ENCODE assay signal across 1 cellular context in the genomic region with DNA sequence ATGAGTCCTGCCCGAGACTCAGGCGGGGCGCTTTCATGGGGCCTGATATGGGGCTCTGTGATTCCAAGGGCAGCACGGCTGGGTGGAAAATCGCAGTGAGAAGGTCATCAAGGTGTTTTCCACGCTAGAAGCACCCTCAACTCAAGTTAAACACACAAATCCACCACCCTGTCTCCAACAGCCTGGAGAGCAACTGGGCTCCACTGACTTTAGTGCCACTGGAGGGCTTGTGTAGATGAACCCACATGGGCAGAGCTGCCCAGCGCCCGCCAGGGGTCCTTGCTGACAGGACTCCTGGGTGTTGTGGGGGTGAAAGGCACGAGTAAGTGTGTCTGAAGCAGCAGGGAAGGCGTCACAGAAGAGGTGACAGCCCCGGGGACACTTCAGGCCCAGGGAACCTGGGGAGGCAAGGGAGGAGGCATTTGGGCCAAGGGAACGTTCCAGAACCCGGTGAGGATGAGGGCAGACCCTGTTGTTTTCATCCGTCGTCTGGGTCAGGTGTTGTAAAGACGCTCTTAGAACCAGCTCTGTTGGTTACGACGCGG.
TF ChIP-seq lines count a peak whose summit lies in the region.

No MANE protein-coding gene starts in this region.

TF ChIP-seq in IMR-90, 13 proteins besides CTCF, POLR2A, EP300 and RAD21 (continued from another document):
- TF ChIP-seq, protein P1, sequence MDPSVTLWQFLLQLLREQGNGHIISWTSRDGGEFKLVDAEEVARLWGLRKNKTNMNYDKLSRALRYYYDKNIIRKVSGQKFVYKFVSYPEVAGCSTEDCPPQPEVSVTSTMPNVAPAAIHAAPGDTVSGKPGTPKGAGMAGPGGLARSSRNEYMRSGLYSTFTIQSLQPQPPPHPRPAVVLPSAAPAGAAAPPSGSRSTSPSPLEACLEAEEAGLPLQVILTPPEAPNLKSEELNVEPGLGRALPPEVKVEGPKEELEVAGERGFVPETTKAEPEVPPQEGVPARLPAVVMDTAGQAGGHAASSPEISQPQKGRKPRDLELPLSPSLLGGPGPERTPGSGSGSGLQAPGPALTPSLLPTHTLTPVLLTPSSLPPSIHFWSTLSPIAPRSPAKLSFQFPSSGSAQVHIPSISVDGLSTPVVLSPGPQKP (IDR thresholded peaks at IDR 0.05; ENCODE audit: borderline replicate concordance, low read depth, low read length), result no peak
